ENCODE assay signal across 31 cellular contexts in genomic region chr5:65620021-65620420, GRCh38. TPM values are rescaled to one million over a fixed set of nuclear protein-coding genes. Genes with fewer than 3 reads are reported as not detected.
"Had no signal": no experiment of that assay in that cellular context is flagged by ENCODE, and none has a peak within 500 bp of the region (broad histone marks: within the 10 kb centered on the region; RNA-seq: fewer than 3 reads in every experiment).

No MANE protein-coding gene starts in this region.

- H3K9me3 ChIP-seq: pancreas, psoas muscle, right atrium auricular region, spleen, suprapubic skin, tibial artery had no signal

- H3K27ac ChIP-seq: cardiac muscle cell, coronary artery, dorsolateral prefrontal cortex, pancreas, psoas muscle, right atrium auricular region, spleen, suprapubic skin, tibial artery had no signal

- ATAC-seq: left colon; naive thymus-derived CD4-positive, alpha-beta T cell; pancreas; psoas muscle; WTC11 had no signal

- H3K36me3 Mint-ChIP-seq: WTC11 had no signal

- H3K36me3 ChIP-seq: pancreas had no signal

- H3K27me3 ChIP-seq: cardiac muscle cell, dorsolateral prefrontal cortex, pancreas, right atrium auricular region, spleen, suprapubic skin, tibial artery had no signal

- H3K4me3 ChIP-seq: cardiac muscle cell, coronary artery, dorsolateral prefrontal cortex, pancreas, psoas muscle, right atrium auricular region, spleen, suprapubic skin, tibial artery had no signal

- H3K9me3 Mint-ChIP-seq: activated CD4-positive, alpha-beta memory T cell treated with anti-CD3 and anti-CD28 coated beads, Interleukin-2, amount 10 ng/mL, durations not matched to agents 7 days and 5 days; activated CD4-positive, alpha-beta T cell treated with anti-CD3 and anti-CD28 coated beads, Interleukin-2, amount 10 ng/mL, durations not matched to agents 7 days and 5 days; activated T-cell treated with anti-CD3 and anti-CD28 coated beads, Interleukin-2, amount 50 U/mL, for 24 hours; neural crest cell; WTC11 had no signal

- H3K4me3 Mint-ChIP-seq: activated CD4-positive, alpha-beta memory T cell treated with anti-CD3 and anti-CD28 coated beads, Interleukin-2, amount 10 ng/mL, durations not matched to agents 7 days and 5 days; activated CD4-positive, alpha-beta T cell treated with anti-CD3 and anti-CD28 coated beads, Interleukin-2, amount 10 ng/mL, durations not matched to agents 7 days and 5 days; activated T-cell treated with anti-CD3 and anti-CD28 coated beads, Interleukin-2, amount 50 U/mL, for 24 hours; naive thymus-derived CD4-positive, alpha-beta T cell; neural crest cell; WTC11 had no signal

- H3K27me3 Mint-ChIP-seq: activated CD4-positive, alpha-beta memory T cell treated with anti-CD3 and anti-CD28 coated beads, Interleukin-2, amount 10 ng/mL, durations not matched to agents 7 days and 5 days; activated CD4-positive, alpha-beta T cell treated with anti-CD3 and anti-CD28 coated beads, Interleukin-2, amount 10 ng/mL, durations not matched to agents 7 days and 5 days; activated T-cell treated with anti-CD3 and anti-CD28 coated beads, Interleukin-2, amount 50 U/mL, for 24 hours had no signal

- H3K27ac Mint-ChIP-seq: activated CD4-positive, alpha-beta memory T cell treated with anti-CD3 and anti-CD28 coated beads, Interleukin-2, amount 10 ng/mL, durations not matched to agents 7 days and 5 days; activated CD4-positive, alpha-beta T cell treated with anti-CD3 and anti-CD28 coated beads, Interleukin-2, amount 10 ng/mL, durations not matched to agents 7 days and 5 days; activated T-cell treated with anti-CD3 and anti-CD28 coated beads, Interleukin-2, amount 50 U/mL, for 24 hours; WTC11 had no signal

- DNase-seq: activated CD4-positive, alpha-beta memory T cell treated with anti-CD3 and anti-CD28 coated beads, Interleukin-2, amount 10 ng/mL, durations not matched to agents 7 days and 5 days; activated CD4-positive, alpha-beta T cell treated with anti-CD3 and anti-CD28 coated beads for 1 hour; activated CD4-positive, alpha-beta T cell treated with anti-CD3 and anti-CD28 coated beads, Interleukin-2, amount 10 ng/mL, durations not matched to agents 7 days and 5 days; activated CD8-positive, alpha-beta memory T cell treated with anti-CD3 and anti-CD28 coated beads, Interleukin-2, amount 50 U/mL, for 48 hours; activated gamma-delta T cell; activated naive CD4-positive, alpha-beta T cell treated with anti-CD3 and anti-CD28 coated beads, Interleukin-2, amount 50 U/mL, for 16 hours; activated T-cell treated with anti-CD3 and anti-CD28 coated beads, Interleukin-2, amount 50 U/mL, for 24 hours; cerebellar nuclear complex; dorsolateral prefrontal cortex; effector memory CD4-positive, alpha-beta T cell; erythroblast; foreskin fibroblast; head of caudate nucleus; hippocampal formation; kidney; left colon; midbrain; naive thymus-derived CD4-positive, alpha-beta T cell; nucleus accumbens; pancreas; psoas muscle; spleen; stimulated activated naive CD4-positive, alpha-beta T cell; T-helper 2 cell; tibial artery had no signal

RNA-seq across cellular contexts. Expression of gene CENPK, which starts 57.1 kb away (rescaled TPM):
- total RNA-seq: right atrium auricular region had no signal
